In genomic region chr19:55461974-55462628, GRCh38 we compare ENCODE assay signal across 9 cellular contexts. TPM values are rescaled to one million over a fixed set of nuclear protein-coding genes. Genes with fewer than 3 reads are reported as not detected.
DNase-seq lines count a peak whose midpoint lies in the region; ATAC-seq and TF ChIP-seq lines count a peak whose summit lies in the region.
"Had no signal": no experiment of that assay in that cellular context is flagged by ENCODE, and none has a peak within 500 bp of the region (broad histone marks: within the 10 kb centered on the region; RNA-seq: fewer than 3 reads in every experiment).

No MANE protein-coding gene starts in this region.

- peak; percentile 37 for DNase-seq in activated naive CD8-positive, alpha-beta T cell treated with anti-CD3 and anti-CD28 coated beads, Interleukin-2, amount 10 ng/mL, durations not matched to agents 7 days and 5 days
- DNase-seq in kidney epithelial cell (ENCODE audit: low read depth) (no peak), NAMALWA (ENCODE audit: low spot score) (no peak)

- H3K27me3 Mint-ChIP-seq in activated naive CD8-positive, alpha-beta T cell treated with anti-CD3 and anti-CD28 coated beads, Interleukin-2, amount 10 ng/mL, durations not matched to agents 7 days and 5 days = peaks cover 4% of the 10 kb centered on the region

- H3K4me1 ChIP-seq in HUES48 (ENCODE audit: control insufficient read depth, insufficient read depth, low read length) = peaks cover 27% of the 10 kb centered on the region
- peaks cover 11% of the 10 kb centered on the region for H3K4me1 ChIP-seq in thymus (ENCODE audit: control insufficient read depth, insufficient read depth, low read length)

- TF ChIP-seq CTCF in C4-2B (conservative IDR thresholded peaks at IDR 0.05) = no peak
- TF ChIP-seq CTCF in kidney epithelial cell (IDR thresholded peaks at IDR 0.05; ENCODE audit: insufficient read depth, low read length, poor library complexity, severe bottlenecking) = no peak

- no peak for ATAC-seq in activated naive CD8-positive, alpha-beta T cell treated with anti-CD3 and anti-CD28 coated beads, Interleukin-2, amount 10 ng/mL, durations not matched to agents 7 days and 5 days (ENCODE audit: low read depth)
- ATAC-seq in GM21825 (IDR thresholded peaks at IDR 0.05; ENCODE audit: unreplicated experiment) (no peak), GM18498 (IDR thresholded peaks at IDR 0.05; ENCODE audit: unreplicated experiment) (no peak)

- H3K27me3 ChIP-seq in HUES48 (ENCODE audit: control insufficient read depth, insufficient read depth, low read length) (no peaks in the 10 kb centered on the region), kidney epithelial cell (ENCODE audit: control insufficient read depth, insufficient read depth, low read length) (peaks cover 8% of the 10 kb centered on the region), thymus (ENCODE audit: control insufficient read depth, insufficient read depth) (peaks cover 2% of the 10 kb centered on the region)

- peak overlapping the region; percentile 94 for H3K4me3 Mint-ChIP-seq in activated naive CD8-positive, alpha-beta T cell treated with anti-CD3 and anti-CD28 coated beads, Interleukin-2, amount 10 ng/mL, durations not matched to agents 7 days and 5 days

- peak overlapping the region; percentile 41; the same call in 1 of the 2 replicates for H3K4me3 ChIP-seq in HUES48 (ENCODE audit: low read depth, low read length)
- peak overlapping the region; percentile 64 for H3K4me3 ChIP-seq in kidney epithelial cell (ENCODE audit: low read depth, low read length)
- peak overlapping the region; percentile 62 for H3K4me3 ChIP-seq in thymus (ENCODE audit: low read length)

- no peaks in the 10 kb centered on the region for H3K9me3 Mint-ChIP-seq in activated naive CD8-positive, alpha-beta T cell treated with anti-CD3 and anti-CD28 coated beads, Interleukin-2, amount 10 ng/mL, durations not matched to agents 7 days and 5 days

- 12% methylated on average over 27 of the region's 27 CpGs for WGBS in thymus

- H3K27ac Mint-ChIP-seq in activated naive CD8-positive, alpha-beta T cell treated with anti-CD3 and anti-CD28 coated beads, Interleukin-2, amount 10 ng/mL, durations not matched to agents 7 days and 5 days = peak overlapping the region; percentile 95

- POLR2A ChIA-PET in activated naive CD8-positive, alpha-beta T cell treated with anti-CD3 and anti-CD28 coated beads, Interleukin-2, amount 10 ng/mL, durations not matched to agents 7 days and 5 days (lab: Charles Lee) = interaction anchor here (0.6 to 1.2 kb wide), 12 partner anchors 14 to 208 kb away, joined by 3 to 18 read pairs (median 4); partner anchors contain the start of genes FIZ1, KMT5C, TMEM238 and U2AF2

- H3K36me3 ChIP-seq in HUES48 (ENCODE audit: control insufficient read depth, insufficient read depth, low read length) (no peaks in the 10 kb centered on the region), kidney epithelial cell (ENCODE audit: control insufficient read depth, insufficient read depth, low read length) (no peaks in the 10 kb centered on the region), thymus (ENCODE audit: control insufficient read depth, insufficient read depth) (no peaks in the 10 kb centered on the region)

- H3K9me3 ChIP-seq in HUES48 (ENCODE audit: control insufficient read depth, insufficient read depth, low read length) = no peaks in the 10 kb centered on the region
- peaks cover 1% of the 10 kb centered on the region for H3K9me3 ChIP-seq in thymus (ENCODE audit: control insufficient read depth)

- no peaks in the 10 kb centered on the region for H3K36me3 Mint-ChIP-seq in activated naive CD8-positive, alpha-beta T cell treated with anti-CD3 and anti-CD28 coated beads, Interleukin-2, amount 10 ng/mL, durations not matched to agents 7 days and 5 days

- H3K27ac ChIP-seq in C4-2B (peak overlapping the region; percentile 96), HUES48 (ENCODE audit: low read depth, low read length) (peak overlapping the region; percentile 5), thymus (ENCODE audit: low read depth) (peak overlapping the region; percentile 78)

- H3K4me1 Mint-ChIP-seq in activated naive CD8-positive, alpha-beta T cell treated with anti-CD3 and anti-CD28 coated beads, Interleukin-2, amount 10 ng/mL, durations not matched to agents 7 days and 5 days = peaks cover 15% of the 10 kb centered on the region

- H3K9ac ChIP-seq in HUES48 (ENCODE audit: low read depth, low read length) = no peak overlapping the region

RNA-seq across cellular contexts. Expression of gene ISOC2, which starts 0.7 kb away (rescaled TPM):
- 10 to 100 TPM; 13.7 to 16.8 TPM for total RNA-seq in activated naive CD8-positive, alpha-beta T cell treated with anti-CD3 and anti-CD28 coated beads, Interleukin-2, amount 10 ng/mL, durations not matched to agents 7 days and 5 days
- total RNA-seq in kidney epithelial cell = 49.8 and 60.5 TPM in 2 replicates
- 24.8 TPM for polyA plus RNA-seq in thymus

RNA-seq across cellular contexts. Expression of gene C19orf85, which starts 2.5 kb away (rescaled TPM):
- not detected for total RNA-seq in activated naive CD8-positive, alpha-beta T cell treated with anti-CD3 and anti-CD28 coated beads, Interleukin-2, amount 10 ng/mL, durations not matched to agents 7 days and 5 days
- not detected in 2 replicates for total RNA-seq in kidney epithelial cell
- polyA plus RNA-seq in thymus = not detected
- total RNA-seq: subcutaneous adipose tissue had no signal

RNA-seq across cellular contexts. Expression of gene ZNF628, which starts 14.3 kb away (rescaled TPM):
- total RNA-seq in activated naive CD8-positive, alpha-beta T cell treated with anti-CD3 and anti-CD28 coated beads, Interleukin-2, amount 10 ng/mL, durations not matched to agents 7 days and 5 days = 10 to 100 TPM in 1 of 2 experiments, 1 to 10 TPM in 1; 9.4 to 11.5 TPM
- 7.3 and 15.8 TPM in 2 replicates for total RNA-seq in kidney epithelial cell
- polyA plus RNA-seq in thymus = 4.8 TPM

RNA-seq across cellular contexts. Expression of gene SHISA7, which starts 19.0 kb away (rescaled TPM):
- not detected for total RNA-seq in activated naive CD8-positive, alpha-beta T cell treated with anti-CD3 and anti-CD28 coated beads, Interleukin-2, amount 10 ng/mL, durations not matched to agents 7 days and 5 days
- total RNA-seq in kidney epithelial cell = not detected in 2 replicates
- 0.11 TPM for polyA plus RNA-seq in thymus

RNA-seq across cellular contexts. Expression of gene NAT14, which starts 22.9 kb away (rescaled TPM):
- 10 to 100 TPM; 14.5 to 15.0 TPM for total RNA-seq in activated naive CD8-positive, alpha-beta T cell treated with anti-CD3 and anti-CD28 coated beads, Interleukin-2, amount 10 ng/mL, durations not matched to agents 7 days and 5 days
- total RNA-seq in kidney epithelial cell = 17.1 and 18.2 TPM in 2 replicates
- polyA plus RNA-seq in thymus = 58.2 TPM

Comparison
In these comparisons a context has a peak if more than half of its experiments do, and no peak if none do; other contexts are left out.
1. H3K27ac ChIP-seq: peak in every context shown above with its lines; median percentile 96 in C4-2B; 78 in thymus; 5 in HUES48.